Comparison of ENCODE assay signal across 1 cellular context in the genomic region with DNA sequence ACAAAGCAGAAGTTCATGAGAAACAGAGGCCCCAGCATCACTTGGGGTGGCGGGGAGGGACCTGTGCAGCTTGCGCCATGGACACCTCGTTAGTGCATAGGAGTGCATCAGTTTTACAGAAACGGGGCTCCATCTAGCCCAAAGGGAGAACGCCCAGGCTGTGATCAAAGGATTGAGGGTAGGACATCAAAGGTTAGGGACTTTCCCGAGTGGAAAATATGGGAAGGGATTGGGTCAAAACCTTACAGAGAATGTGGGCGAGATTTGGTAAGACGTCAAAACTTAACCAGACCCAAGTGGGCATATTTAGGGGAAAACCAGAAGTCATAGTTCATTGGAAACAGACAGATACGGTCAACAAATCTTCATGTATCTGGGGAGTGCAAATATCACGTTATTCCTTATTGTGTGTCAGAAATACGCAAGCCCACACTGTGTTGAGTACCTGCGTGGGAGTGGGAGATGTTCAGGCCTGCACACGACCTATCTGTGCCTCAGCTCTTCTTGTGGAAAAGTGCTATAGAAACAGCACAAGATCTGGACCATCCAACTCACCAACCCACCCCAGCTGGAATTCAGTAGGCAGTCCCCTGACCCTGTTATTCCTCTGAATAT.
TF ChIP-seq lines count a peak whose summit lies in the region.

No MANE protein-coding gene starts in this region.

TF ChIP-seq in GM12878, 131 proteins besides CTCF, POLR2A, EP300 and RAD21 (continued from another document):
- TF ChIP-seq, protein P1, sequence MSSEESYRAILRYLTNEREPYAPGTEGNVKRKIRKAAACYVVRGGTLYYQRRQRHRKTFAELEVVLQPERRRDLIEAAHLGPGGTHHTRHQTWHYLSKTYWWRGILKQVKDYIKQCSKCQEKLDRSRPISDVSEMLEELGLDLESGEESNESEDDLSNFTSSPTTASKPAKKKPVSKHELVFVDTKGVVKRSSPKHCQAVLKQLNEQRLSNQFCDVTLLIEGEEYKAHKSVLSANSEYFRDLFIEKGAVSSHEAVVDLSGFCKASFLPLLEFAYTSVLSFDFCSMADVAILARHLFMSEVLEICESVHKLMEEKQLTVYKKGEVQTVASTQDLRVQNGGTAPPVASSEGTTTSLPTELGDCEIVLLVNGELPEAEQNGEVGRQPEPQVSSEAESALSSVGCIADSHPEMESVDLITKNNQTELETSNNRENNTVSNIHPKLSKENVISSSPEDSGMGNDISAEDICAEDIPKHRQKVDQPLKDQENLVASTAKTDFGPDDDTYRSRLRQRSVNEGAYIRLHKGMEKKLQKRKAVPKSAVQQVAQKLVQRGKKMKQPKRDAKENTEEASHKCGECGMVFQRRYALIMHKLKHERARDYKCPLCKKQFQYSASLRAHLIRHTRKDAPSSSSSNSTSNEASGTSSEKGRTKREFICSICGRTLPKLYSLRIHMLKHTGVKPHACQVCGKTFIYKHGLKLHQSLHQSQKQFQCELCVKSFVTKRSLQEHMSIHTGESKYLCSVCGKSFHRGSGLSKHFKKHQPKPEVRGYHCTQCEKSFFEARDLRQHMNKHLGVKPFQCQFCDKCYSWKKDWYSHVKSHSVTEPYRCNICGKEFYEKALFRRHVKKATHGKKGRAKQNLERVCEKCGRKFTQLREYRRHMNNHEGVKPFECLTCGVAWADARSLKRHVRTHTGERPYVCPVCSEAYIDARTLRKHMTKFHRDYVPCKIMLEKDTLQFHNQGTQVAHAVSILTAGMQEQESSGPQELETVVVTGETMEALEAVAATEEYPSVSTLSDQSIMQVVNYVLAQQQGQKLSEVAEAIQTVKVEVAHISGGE (CRISPR knock-in tag; IDR thresholded peaks at IDR 0.05) = no peak
- TF ChIP-seq, protein P2, sequence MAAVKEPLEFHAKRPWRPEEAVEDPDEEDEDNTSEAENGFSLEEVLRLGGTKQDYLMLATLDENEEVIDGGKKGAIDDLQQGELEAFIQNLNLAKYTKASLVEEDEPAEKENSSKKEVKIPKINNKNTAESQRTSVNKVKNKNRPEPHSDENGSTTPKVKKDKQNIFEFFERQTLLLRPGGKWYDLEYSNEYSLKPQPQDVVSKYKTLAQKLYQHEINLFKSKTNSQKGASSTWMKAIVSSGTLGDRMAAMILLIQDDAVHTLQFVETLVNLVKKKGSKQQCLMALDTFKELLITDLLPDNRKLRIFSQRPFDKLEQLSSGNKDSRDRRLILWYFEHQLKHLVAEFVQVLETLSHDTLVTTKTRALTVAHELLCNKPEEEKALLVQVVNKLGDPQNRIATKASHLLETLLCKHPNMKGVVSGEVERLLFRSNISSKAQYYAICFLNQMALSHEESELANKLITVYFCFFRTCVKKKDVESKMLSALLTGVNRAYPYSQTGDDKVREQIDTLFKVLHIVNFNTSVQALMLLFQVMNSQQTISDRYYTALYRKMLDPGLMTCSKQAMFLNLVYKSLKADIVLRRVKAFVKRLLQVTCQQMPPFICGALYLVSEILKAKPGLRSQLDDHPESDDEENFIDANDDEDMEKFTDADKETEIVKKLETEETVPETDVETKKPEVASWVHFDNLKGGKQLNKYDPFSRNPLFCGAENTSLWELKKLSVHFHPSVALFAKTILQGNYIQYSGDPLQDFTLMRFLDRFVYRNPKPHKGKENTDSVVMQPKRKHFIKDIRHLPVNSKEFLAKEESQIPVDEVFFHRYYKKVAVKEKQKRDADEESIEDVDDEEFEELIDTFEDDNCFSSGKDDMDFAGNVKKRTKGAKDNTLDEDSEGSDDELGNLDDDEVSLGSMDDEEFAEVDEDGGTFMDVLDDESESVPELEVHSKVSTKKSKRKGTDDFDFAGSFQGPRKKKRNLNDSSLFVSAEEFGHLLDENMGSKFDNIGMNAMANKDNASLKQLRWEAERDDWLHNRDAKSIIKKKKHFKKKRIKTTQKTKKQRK (IDR thresholded peaks at IDR 0.05; ENCODE audit: low read depth, low read length) = no peak
- TF ChIP-seq SUPT20H (IDR thresholded peaks at IDR 0.05; ENCODE audit: borderline replicate concordance, control insufficient read depth, low read depth, low read length) = no peak
- TF ChIP-seq, protein P3, sequence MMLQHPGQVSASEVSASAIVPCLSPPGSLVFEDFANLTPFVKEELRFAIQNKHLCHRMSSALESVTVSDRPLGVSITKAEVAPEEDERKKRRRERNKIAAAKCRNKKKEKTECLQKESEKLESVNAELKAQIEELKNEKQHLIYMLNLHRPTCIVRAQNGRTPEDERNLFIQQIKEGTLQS (IDR thresholded peaks at IDR 0.05; ENCODE audit: borderline replicate concordance, extremely low read depth, low read depth, low read length) = no peak
- 0 out of 2 replicates have a peak, but pooled peaks have one; percentile 6 for TF ChIP-seq SPI1 (IDR thresholded peaks at IDR 0.05; ENCODE audit: borderline replicate concordance, insufficient read depth, low read depth, low read length)
- TF ChIP-seq, protein P4, sequence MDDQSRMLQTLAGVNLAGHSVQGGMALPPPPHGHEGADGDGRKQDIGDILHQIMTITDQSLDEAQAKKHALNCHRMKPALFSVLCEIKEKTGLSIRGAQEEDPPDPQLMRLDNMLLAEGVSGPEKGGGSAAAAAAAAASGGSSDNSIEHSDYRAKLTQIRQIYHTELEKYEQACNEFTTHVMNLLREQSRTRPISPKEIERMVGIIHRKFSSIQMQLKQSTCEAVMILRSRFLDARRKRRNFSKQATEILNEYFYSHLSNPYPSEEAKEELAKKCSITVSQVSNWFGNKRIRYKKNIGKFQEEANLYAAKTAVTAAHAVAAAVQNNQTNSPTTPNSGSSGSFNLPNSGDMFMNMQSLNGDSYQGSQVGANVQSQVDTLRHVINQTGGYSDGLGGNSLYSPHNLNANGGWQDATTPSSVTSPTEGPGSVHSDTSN (IDR thresholded peaks at IDR 0.05; ENCODE audit: insufficient replicate concordance, low read depth, low read length) = no peak
- no peak for TF ChIP-seq RFX5 (IDR thresholded peaks at IDR 0.05; ENCODE audit: low read depth, low read length)
- TF ChIP-seq, protein P5, sequence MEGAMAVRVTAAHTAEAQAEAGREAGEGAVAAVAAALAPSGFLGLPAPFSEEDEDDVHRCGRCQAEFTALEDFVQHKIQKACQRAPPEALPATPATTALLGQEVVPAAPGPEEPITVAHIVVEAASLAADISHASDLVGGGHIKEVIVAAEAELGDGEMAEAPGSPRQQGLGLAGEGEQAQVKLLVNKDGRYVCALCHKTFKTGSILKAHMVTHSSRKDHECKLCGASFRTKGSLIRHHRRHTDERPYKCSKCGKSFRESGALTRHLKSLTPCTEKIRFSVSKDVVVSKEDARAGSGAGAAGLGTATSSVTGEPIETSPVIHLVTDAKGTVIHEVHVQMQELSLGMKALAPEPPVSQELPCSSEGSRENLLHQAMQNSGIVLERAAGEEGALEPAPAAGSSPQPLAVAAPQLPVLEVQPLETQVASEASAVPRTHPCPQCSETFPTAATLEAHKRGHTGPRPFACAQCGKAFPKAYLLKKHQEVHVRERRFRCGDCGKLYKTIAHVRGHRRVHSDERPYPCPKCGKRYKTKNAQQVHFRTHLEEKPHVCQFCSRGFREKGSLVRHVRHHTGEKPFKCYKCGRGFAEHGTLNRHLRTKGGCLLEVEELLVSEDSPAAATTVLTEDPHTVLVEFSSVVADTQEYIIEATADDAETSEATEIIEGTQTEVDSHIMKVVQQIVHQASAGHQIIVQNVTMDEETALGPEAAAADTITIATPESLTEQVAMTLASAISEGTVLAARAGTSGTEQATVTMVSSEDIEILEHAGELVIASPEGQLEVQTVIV (IDR thresholded peaks at IDR 0.05; ENCODE audit: borderline replicate concordance, partially characterized antibody) = no peak
- no peak for TF ChIP-seq JUND (IDR thresholded peaks at IDR 0.05; ENCODE audit: low read depth, low read length)
- TF ChIP-seq HDAC2 (IDR thresholded peaks at IDR 0.05) = no peak
- TF ChIP-seq, protein P6, sequence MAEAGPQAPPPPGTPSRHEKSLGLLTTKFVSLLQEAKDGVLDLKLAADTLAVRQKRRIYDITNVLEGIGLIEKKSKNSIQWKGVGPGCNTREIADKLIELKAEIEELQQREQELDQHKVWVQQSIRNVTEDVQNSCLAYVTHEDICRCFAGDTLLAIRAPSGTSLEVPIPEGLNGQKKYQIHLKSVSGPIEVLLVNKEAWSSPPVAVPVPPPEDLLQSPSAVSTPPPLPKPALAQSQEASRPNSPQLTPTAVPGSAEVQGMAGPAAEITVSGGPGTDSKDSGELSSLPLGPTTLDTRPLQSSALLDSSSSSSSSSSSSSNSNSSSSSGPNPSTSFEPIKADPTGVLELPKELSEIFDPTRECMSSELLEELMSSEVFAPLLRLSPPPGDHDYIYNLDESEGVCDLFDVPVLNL (IDR thresholded peaks at IDR 0.05; ENCODE audit: low read depth, low read length) = no peak
- peak; percentile 99 for TF ChIP-seq IKZF1 (conservative IDR thresholded peaks at IDR 0.05)
- TF ChIP-seq KLF5 (IDR thresholded peaks at IDR 0.05; ENCODE audit: partially characterized antibody) = peak; percentile 74
- 0 out of 2 replicates have a peak, but pooled peaks have one; percentile 79 for TF ChIP-seq GATAD2B (conservative IDR thresholded peaks at IDR 0.05; ENCODE audit: low read depth)
- no peak for TF ChIP-seq LARP7 (IDR thresholded peaks at IDR 0.05)
- TF ChIP-seq EZH2 (IDR thresholded peaks at IDR 0.05; ENCODE audit: borderline replicate concordance, control insufficient read depth, low read depth, low read length) = no peak
- TF ChIP-seq POLR2AphosphoS5 (IDR thresholded peaks at IDR 0.05; ENCODE audit: low read length) = no peak
- 0 out of 2 replicates have a peak, but pooled peaks have one; percentile 28 for TF ChIP-seq CBFB (IDR thresholded peaks at IDR 0.05; ENCODE audit: low read depth)
- TF ChIP-seq FOXM1 (IDR thresholded peaks at IDR 0.05; ENCODE audit: low read depth, low read length) = no peak; the same call in 1 of the 2 replicates
- no peak for TF ChIP-seq ZNF24 (IDR thresholded peaks at IDR 0.05)
- TF ChIP-seq MEF2A (IDR thresholded peaks at IDR 0.05; ENCODE audit: insufficient read depth, low read depth, low read length) = no peak
- peak; percentile 91 for TF ChIP-seq TCF7 (IDR thresholded peaks at IDR 0.05; ENCODE audit: borderline replicate concordance)
- no peak for TF ChIP-seq SMAD1 (IDR thresholded peaks at IDR 0.05; ENCODE audit: low read depth, partially characterized antibody)
- TF ChIP-seq BRCA1 (IDR thresholded peaks at IDR 0.05; ENCODE audit: low read depth, low read length) = no peak
- TF ChIP-seq CBX5 (IDR thresholded peaks at IDR 0.05; ENCODE audit: low read depth) = no peak
- TF ChIP-seq, protein P7, sequence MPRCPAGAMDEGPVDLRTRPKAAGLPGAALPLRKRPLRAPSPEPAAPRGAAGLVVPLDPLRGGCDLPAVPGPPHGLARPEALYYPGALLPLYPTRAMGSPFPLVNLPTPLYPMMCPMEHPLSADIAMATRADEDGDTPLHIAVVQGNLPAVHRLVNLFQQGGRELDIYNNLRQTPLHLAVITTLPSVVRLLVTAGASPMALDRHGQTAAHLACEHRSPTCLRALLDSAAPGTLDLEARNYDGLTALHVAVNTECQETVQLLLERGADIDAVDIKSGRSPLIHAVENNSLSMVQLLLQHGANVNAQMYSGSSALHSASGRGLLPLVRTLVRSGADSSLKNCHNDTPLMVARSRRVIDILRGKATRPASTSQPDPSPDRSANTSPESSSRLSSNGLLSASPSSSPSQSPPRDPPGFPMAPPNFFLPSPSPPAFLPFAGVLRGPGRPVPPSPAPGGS (IDR thresholded peaks at IDR 0.05; ENCODE audit: borderline replicate concordance, insufficient read depth, low read depth, low read length, poor library complexity, severe bottlenecking) = no peak
- TF ChIP-seq ZNF207 (IDR thresholded peaks at IDR 0.05; ENCODE audit: borderline replicate concordance) = no peak
TF ChIP-seq in GM12878: peak in this region for 32.
